ENCODE assay signal across 18 cellular contexts in the genomic region with DNA sequence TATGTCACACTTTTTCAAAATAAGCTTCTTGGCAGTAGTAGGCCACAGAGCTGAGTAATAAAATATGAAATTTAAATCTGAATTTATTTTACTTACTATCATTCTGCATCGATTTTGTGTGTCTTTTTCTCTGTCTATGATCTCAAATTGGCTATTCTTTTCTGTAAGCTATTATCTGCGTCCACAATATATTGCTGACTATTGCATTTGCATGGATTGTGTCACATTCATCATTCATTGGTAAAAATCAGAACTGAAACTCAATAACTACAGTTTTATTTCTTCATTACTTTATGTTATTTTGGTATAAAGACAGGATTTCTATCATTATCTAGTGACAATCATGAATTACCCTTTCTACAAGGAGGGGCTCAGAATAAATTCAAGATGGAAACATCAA.
DNase-seq lines count a peak whose midpoint lies in the region; ATAC-seq, FAIRE-seq and TF ChIP-seq lines count a peak whose summit lies in the region.
"Had no signal": no experiment of that assay in that cellular context is flagged by ENCODE, and none has a peak within 500 bp of the region (broad histone marks: within the 10 kb centered on the region; RNA-seq: fewer than 3 reads in every experiment).

No MANE protein-coding gene starts in this region.

- 74% methylated on average over 2 of the region's 2 CpGs for WGBS in HepG2 (ENCODE audit: low lambda C conversion rate)
- WGBS in right lobe of liver (ENCODE audit: insufficient coverage, low coverage, low lambda C conversion rate, missing lambda C conversion rate), result 65% methylated on average over 2 of the region's 2 CpGs
- no CpG with 5 or more reads among the region's 2 CpGs for WGBS in IMR-90 (ENCODE audit: extremely low coverage in 2 of 2, insufficient read length in 1 of 2), 2 experiments

- ATAC-seq in HepG2, result no peak
- no peak for ATAC-seq in right lobe of liver
- no peak for ATAC-seq in IMR-90 (ENCODE audit: low read depth)
- ATAC-seq in HG03097 (IDR thresholded peaks at IDR 0.05; ENCODE audit: low FRiP score, unreplicated experiment), result no peak
- ATAC-seq: CD8-positive, alpha-beta T cell had no signal

- no peak overlapping the region for H3K23ac ChIP-seq in IMR-90 (ENCODE audit: low read depth, low read length)

- no peak overlapping the region for H2AK9ac ChIP-seq in IMR-90 (replicated peaks; ENCODE audit: low read depth, low read length, poor library complexity)

- H3K27me3 ChIP-seq in HepG2 (ENCODE audit: control insufficient read depth in 1 of 2, insufficient read depth in 2 of 2, low read length in 2 of 2) (no peaks in the 10 kb centered on the region), right lobe of liver (no peaks in the 10 kb centered on the region), IMR-90 (ENCODE audit: control insufficient read depth, insufficient read depth, low read length) (no peaks in the 10 kb centered on the region)
- H3K27me3 ChIP-seq: BLaER1 treated with 17β-estradiol and CSF1 and Interleukin-3, amounts not matched to agents 10 nM and 100 nM had no signal

- H3K4me2 ChIP-seq in HepG2 (ENCODE audit: low read depth, low read length) (no peak overlapping the region), IMR-90 (ENCODE audit: low read depth, low read length) (no peak overlapping the region)

- dilution Hi-C loops in IMR-90 (cut with HindIII; ENCODE audit: low sequenced_read_pairs, unreplicated experiment), result no loop called here

- no peak for FAIRE-seq in HepG2 (lab: Jason Lieb, UNC)
- FAIRE-seq: A204.1, D721Med, GM12891 had no signal

- TF ChIP-seq POLR2A in HepG2 (IDR thresholded peaks at IDR 0.05; ENCODE audit: insufficient read depth in 1 of 2, low read depth in 2 of 2, low read length in 2 of 2) (no peak), right lobe of liver (IDR thresholded peaks at IDR 0.05) (no peak), IMR-90 (IDR thresholded peaks at IDR 0.05; ENCODE audit: low read depth, low read length) (no peak)

- H3K18ac ChIP-seq in IMR-90 (ENCODE audit: low read depth, low read length), result no peak overlapping the region

- H2BK5ac ChIP-seq in IMR-90 (ENCODE audit: low read depth, low read length, poor library complexity, severe bottlenecking), result no peak overlapping the region

- H2AFZ ChIP-seq in HepG2 (ENCODE audit: low read length) (no peak overlapping the region), IMR-90 (replicated peaks; ENCODE audit: low read length, poor library complexity) (no peak overlapping the region)

- no peak overlapping the region for H4K91ac ChIP-seq in IMR-90 (ENCODE audit: insufficient read depth, low read depth, low read length)

- no peak overlapping the region for H3K14ac ChIP-seq in IMR-90 (replicated peaks; ENCODE audit: low read depth, low read length)

- no peak overlapping the region for H2BK20ac ChIP-seq in IMR-90 (ENCODE audit: low read depth, low read length)

- H3K4me3 ChIP-seq in HepG2 (replicated peaks in 1 of 3; ENCODE audit: insufficient read depth in 1 of 3, low read depth in 2 of 3, low read length in 3 of 3) (no peak overlapping the region), right lobe of liver (no peak overlapping the region), IMR-90 (ENCODE audit: insufficient read depth, low read depth, low read length) (no peak overlapping the region)
- H3K4me3 ChIP-seq: BLaER1 treated with 17β-estradiol and CSF1 and Interleukin-3, amounts not matched to agents 10 nM and 100 nM had no signal

- H3K79me1 ChIP-seq in IMR-90 (ENCODE audit: low read depth in 1 of 2, low read length in 2 of 2), result no peaks in the 10 kb centered on the region

- no peaks in the 10 kb centered on the region for H3K9me3 ChIP-seq in HepG2 (ENCODE audit: low read length)
- no peaks in the 10 kb centered on the region for H3K9me3 ChIP-seq in right lobe of liver
- H3K9me3 ChIP-seq in IMR-90 (ENCODE audit: control insufficient read depth, insufficient read depth, low read length), result no peaks in the 10 kb centered on the region
- H3K9me3 ChIP-seq: Caco-2 had no signal

- no peak for DNase-seq in HepG2 (ENCODE audit: low spot score)
- no peak for DNase-seq in right lobe of liver
- no peak for DNase-seq in IMR-90
- DNase-seq in GM19238 (ENCODE audit: insufficient read length, low spot score), result no peak
- DNase-seq: 8988T; AML-193; Caco-2; Calu3; CD4-positive, alpha-beta T cell; CD8-positive, alpha-beta T cell; DMS79 treated with DMSO at 0.1 percent for 48 hours; GF-D8 had no signal

- H3K9ac ChIP-seq in HepG2 (ENCODE audit: insufficient read depth, low read depth, low read length) (no peak overlapping the region), IMR-90 (ENCODE audit: low read depth, low read length) (no peak overlapping the region)
- H3K9ac ChIP-seq: BLaER1 treated with 17β-estradiol and CSF1 and Interleukin-3, amounts not matched to agents 10 nM and 100 nM had no signal

- H4K8ac ChIP-seq in IMR-90 (ENCODE audit: low read depth in 2 of 2, low read length in 2 of 2), result no peak overlapping the region

- TF ChIP-seq RAD21 in HepG2 (CRISPR knock-in tag; IDR thresholded peaks at IDR 0.05) (no peak), IMR-90 (IDR thresholded peaks at IDR 0.05; ENCODE audit: low read length) (no peak)

- H3K4ac ChIP-seq in IMR-90 (ENCODE audit: low read depth, low read length), result no peak overlapping the region

- POLR2A ChIA-PET in HepG2 (lab: Yijun Ruan, JAX) (no interaction called here), IMR-90 (lab: Charles Lee; ENCODE audit: unreplicated experiment) (no interaction called here)

- in situ Hi-C loops in HepG2 (cut with HindIII; ENCODE audit: extremely low pct_ligation_motif_present, low pct_unique_long_range_greater_than_20kb) (no loop called here), IMR-90 (cut with MboI; ENCODE audit: low sequenced_read_pairs) (no loop called here)

- H4K5ac ChIP-seq in IMR-90 (ENCODE audit: low read depth, low read length), result no peak overlapping the region

- H3K9me1 ChIP-seq in IMR-90 (ENCODE audit: insufficient read depth, low read length), result peaks cover 3% of the 10 kb centered on the region; the same call in 1 of the 2 replicates

- H4K20me1 ChIP-seq in HepG2 (ENCODE audit: insufficient read depth, low read length) (no peaks in the 10 kb centered on the region), IMR-90 (ENCODE audit: insufficient read depth, low read length) (no peaks in the 10 kb centered on the region)
- H4K20me1 ChIP-seq: BLaER1 treated with 17β-estradiol and CSF1 and Interleukin-3, amounts not matched to agents 10 nM and 100 nM had no signal

- TF ChIP-seq CTCF in HepG2 (CRISPR knock-in tag; IDR thresholded peaks at IDR 0.05), result no peak
- TF ChIP-seq CTCF in right lobe of liver (IDR thresholded peaks at IDR 0.05), result no peak
- no peak for TF ChIP-seq CTCF in IMR-90 (conservative IDR thresholded peaks at IDR 0.05; ENCODE audit: low read depth, low read length)

- no peaks in the 10 kb centered on the region for H3K36me3 ChIP-seq in HepG2 (replicated peaks in 1 of 2; ENCODE audit: control insufficient read depth in 1 of 2, insufficient read depth in 2 of 2, low read length in 2 of 2)
- H3K36me3 ChIP-seq in right lobe of liver, result no peaks in the 10 kb centered on the region
- H3K36me3 ChIP-seq in IMR-90 (ENCODE audit: control insufficient read depth, insufficient read depth, low read length), result no peaks in the 10 kb centered on the region
- H3K36me3 ChIP-seq: BLaER1 treated with 17β-estradiol and CSF1 and Interleukin-3, amounts not matched to agents 10 nM and 100 nM had no signal

- no peak overlapping the region for H3K56ac ChIP-seq in IMR-90 (ENCODE audit: extremely low read depth, insufficient read depth, low read length)

- TF ChIP-seq EP300 in HepG2 (IDR thresholded peaks at IDR 0.05; ENCODE audit: low read depth in 2 of 2, low read length in 2 of 2) (no peak), HepG2 (CRISPR knock-in tag; IDR thresholded peaks at IDR 0.05; ENCODE audit: borderline replicate concordance) (no peak)

- H3K79me2 ChIP-seq in HepG2 (ENCODE audit: insufficient read depth, low read length), result no peaks in the 10 kb centered on the region

- H2AK5ac ChIP-seq in IMR-90 (ENCODE audit: low read depth, low read length), result no peak overlapping the region

- H3K27ac ChIP-seq in HepG2 (ENCODE audit: extremely low read length, insufficient read depth, low read length) (no peak overlapping the region), right lobe of liver (no peak overlapping the region), IMR-90 (ENCODE audit: insufficient read depth, low read length) (no peak overlapping the region)
- H3K27ac ChIP-seq: C4-2B had no signal

- CTCF ChIA-PET in HepG2 (lab: Yijun Ruan, JAX; ENCODE audit: low intra/inter-chr PET ratio, low total read pairs), result no interaction called here
- CTCF ChIA-PET in IMR-90 (lab: Yijun Ruan, JAX), result no interaction called here

- H3K4me1 ChIP-seq in HepG2 (ENCODE audit: insufficient read depth, low read length), result peaks cover 12% of the 10 kb centered on the region
- H3K4me1 ChIP-seq in right lobe of liver, result peaks cover 0 to 17% (median 0%) of the 10 kb centered on the region in 4 donors
- H3K4me1 ChIP-seq in IMR-90 (ENCODE audit: control insufficient read depth, insufficient read depth, low read length), result peaks cover 3% of the 10 kb centered on the region; the same call in 1 of the 2 replicates

- no peak overlapping the region for H2BK15ac ChIP-seq in IMR-90 (ENCODE audit: low read depth, low read length)

- intact Hi-C loops in HepG2 (cut with micrococcal nuclease; ENCODE audit: unreplicated experiment) (no loop called here), right lobe of liver (cut with DNase I) (no loop called here), IMR-90 (cut with micrococcal nuclease) (no loop called here)

- no peak overlapping the region for H2BK120ac ChIP-seq in IMR-90 (ENCODE audit: low read depth, low read length)

- BruUV-seq in HepG2 (replicated peaks; lab: Mats Ljungman, UMichigan), result no TSS peak
- no TSS peak for BruUV-seq in IMR-90 (replicated peaks; lab: Mats Ljungman, UMichigan)

TF ChIP-seq in HepG2, 621 proteins besides CTCF, POLR2A, EP300 and RAD21 (continues in another document):
- no peak for TF ChIP-seq KLF9 (CRISPR knock-in tag; IDR thresholded peaks at IDR 0.05; ENCODE audit: low read depth)

TF ChIP-seq in IMR-90, 13 proteins besides CTCF, POLR2A, EP300 and RAD21 (continues in another document):
- TF ChIP-seq MXI1 (IDR thresholded peaks at IDR 0.05; ENCODE audit: borderline replicate concordance, low read depth, low read length) (no peak), MAZ (IDR thresholded peaks at IDR 0.05; ENCODE audit: borderline replicate concordance, low read depth, low read length) (no peak)
- TF ChIP-seq, protein P1, sequence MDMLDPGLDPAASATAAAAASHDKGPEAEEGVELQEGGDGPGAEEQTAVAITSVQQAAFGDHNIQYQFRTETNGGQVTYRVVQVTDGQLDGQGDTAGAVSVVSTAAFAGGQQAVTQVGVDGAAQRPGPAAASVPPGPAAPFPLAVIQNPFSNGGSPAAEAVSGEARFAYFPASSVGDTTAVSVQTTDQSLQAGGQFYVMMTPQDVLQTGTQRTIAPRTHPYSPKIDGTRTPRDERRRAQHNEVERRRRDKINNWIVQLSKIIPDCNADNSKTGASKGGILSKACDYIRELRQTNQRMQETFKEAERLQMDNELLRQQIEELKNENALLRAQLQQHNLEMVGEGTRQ (IDR thresholded peaks at IDR 0.05; ENCODE audit: low read depth, low read length), result no peak
